Comparison of ENCODE assay signal across 12 cellular contexts in genomic region chr15:55250951-55251350, GRCh38. TPM values are rescaled to one million over a fixed set of nuclear protein-coding genes. Genes with fewer than 3 reads are reported as not detected.
DNase-seq lines count a peak whose midpoint lies in the region; ATAC-seq and TF ChIP-seq lines count a peak whose summit lies in the region.
"Had no signal": no experiment of that assay in that cellular context is flagged by ENCODE, and none has a peak within 500 bp of the region (broad histone marks: within the 10 kb centered on the region; RNA-seq: fewer than 3 reads in every experiment).

No MANE protein-coding gene starts in this region.

- no peak for TF ChIP-seq POLR2A in upper lobe of left lung (IDR thresholded peaks at IDR 0.05)

- ATAC-seq in upper lobe of left lung (ENCODE audit: low FRiP score in 2 of 2) = peak in 1 of 2 donors; percentile 7

- H3K9me3 Mint-ChIP-seq in activated naive CD4-positive, alpha-beta T cell treated with anti-CD3 and anti-CD28 coated beads, Interleukin-2, amount 10 ng/mL, durations not matched to agents 7 days and 5 days = no peaks in the 10 kb centered on the region
- no peaks in the 10 kb centered on the region for H3K9me3 Mint-ChIP-seq in immature natural killer cell
- H3K9me3 Mint-ChIP-seq: activated naive CD4-positive, alpha-beta T cell treated with anti-CD3 and anti-CD28 coated beads, Interleukin-2, amount 50 U/mL, for 24 hours had no signal

- peak overlapping the region; percentile 75 for H3K27ac Mint-ChIP-seq in activated naive CD4-positive, alpha-beta T cell treated with anti-CD3 and anti-CD28 coated beads, Interleukin-2, amount 10 ng/mL, durations not matched to agents 7 days and 5 days
- peak overlapping the region; percentile 44 to 83 (median 78) for H3K27ac Mint-ChIP-seq in immature natural killer cell

- no peak for TF ChIP-seq CTCF in upper lobe of left lung (IDR thresholded peaks at IDR 0.05)

- H3K27ac ChIP-seq in upper lobe of left lung = peak overlapping the region; percentile 71 to 81 (median 74)
- H3K27ac ChIP-seq: VCaP had no signal

- H3K27me3 ChIP-seq in upper lobe of left lung = no peaks in the 10 kb centered on the region

- no peak overlapping the region for H3K4me3 Mint-ChIP-seq in activated naive CD4-positive, alpha-beta T cell treated with anti-CD3 and anti-CD28 coated beads, Interleukin-2, amount 10 ng/mL, durations not matched to agents 7 days and 5 days
- H3K4me3 Mint-ChIP-seq in immature natural killer cell = peak overlapping the region; percentile 4 to 57 (median 36)
- H3K4me3 Mint-ChIP-seq: activated naive CD4-positive, alpha-beta T cell treated with anti-CD3 and anti-CD28 coated beads, Interleukin-2, amount 50 U/mL, for 24 hours had no signal

- 51 to 52% methylated on average over 4 of the region's 4 CpGs for WGBS in upper lobe of left lung, 2 donors

- H3K27me3 Mint-ChIP-seq in activated naive CD4-positive, alpha-beta T cell treated with anti-CD3 and anti-CD28 coated beads, Interleukin-2, amount 10 ng/mL, durations not matched to agents 7 days and 5 days = no peaks in the 10 kb centered on the region
- H3K27me3 Mint-ChIP-seq in immature natural killer cell (ENCODE audit: low read depth in 3 of 3) = peaks cover 0 to 3% (median 3%) of the 10 kb centered on the region in 3 donors
- H3K27me3 Mint-ChIP-seq: activated naive CD4-positive, alpha-beta T cell treated with anti-CD3 and anti-CD28 coated beads, Interleukin-2, amount 50 U/mL, for 24 hours had no signal

- CTCF ChIA-PET in activated naive CD4-positive, alpha-beta T cell treated with anti-CD3 and anti-CD28 coated beads, Interleukin-2, amount 10 ng/mL, durations not matched to agents 7 days and 5 days (lab: Charles Lee) = interaction anchor here (0.6 to 1.8 kb wide), 4 partner anchors 10 to 33 kb away, joined by 3 to 4 read pairs (median 4); no protein-coding TSS in a partner anchor

- no peaks in the 10 kb centered on the region for H3K36me3 ChIP-seq in upper lobe of left lung

- peaks cover 37% of the 10 kb centered on the region for H3K36me3 Mint-ChIP-seq in activated naive CD4-positive, alpha-beta T cell treated with anti-CD3 and anti-CD28 coated beads, Interleukin-2, amount 10 ng/mL, durations not matched to agents 7 days and 5 days
- peaks cover 0 to 9% (median 3%) of the 10 kb centered on the region in 3 donors for H3K36me3 Mint-ChIP-seq in immature natural killer cell

- DNase-seq in activated naive CD4-positive, alpha-beta T cell treated with anti-CD3 and anti-CD28 coated beads, Interleukin-2, amount 10 ng/mL, durations not matched to agents 7 days and 5 days = no peak
- no peak for DNase-seq in activated naive CD4-positive, alpha-beta T cell (lab: John Stamatoyannopoulos, UW)
- DNase-seq in SKM-1 (lab: John Stamatoyannopoulos, UW; ENCODE audit: unreplicated experiment) (peak; percentile 45), immature natural killer cell (no peak), upper lobe of left lung (no peak), kidney glomerular epithelial cell (lab: John Stamatoyannopoulos, UW) (no peak), NCI-H524 (lab: John Stamatoyannopoulos, UW) (no peak), NCI-H146 (lab: John Stamatoyannopoulos, UW) (no peak)
- DNase-seq: dermis blood vessel endothelial cell, NCI-H2171 treated with DMSO at 0.1 percent for 48 hours had no signal

- no peak for TF ChIP-seq EP300 in upper lobe of left lung (IDR thresholded peaks at IDR 0.05)

- no peaks in the 10 kb centered on the region for H3K9me3 ChIP-seq in upper lobe of left lung

- peaks cover 70 to 85% (median 79%) of the 10 kb centered on the region in 4 donors for H3K4me1 ChIP-seq in upper lobe of left lung

- H3K4me1 Mint-ChIP-seq in activated naive CD4-positive, alpha-beta T cell treated with anti-CD3 and anti-CD28 coated beads, Interleukin-2, amount 10 ng/mL, durations not matched to agents 7 days and 5 days = peaks cover 67% of the 10 kb centered on the region
- peaks cover 79 to 88% of the 10 kb centered on the region in 2 donors for H3K4me1 Mint-ChIP-seq in immature natural killer cell

- H3K4me3 ChIP-seq in upper lobe of left lung = no peak overlapping the region

RNA-seq across cellular contexts. Expression of gene RAB27A, which starts 38.7 kb away (rescaled TPM):
- polyA plus RNA-seq in immature natural killer cell = 100 to 1,000 TPM in 2 of 3 donors, 10 to 100 TPM in 1; 99.6 to 157 (median 150) TPM
- 10 to 100 TPM; 24.1 to 97.8 (median 62.5) TPM for total RNA-seq in upper lobe of left lung

RNA-seq across cellular contexts. Expression of gene RSL24D1, which starts 54.2 kb away (rescaled TPM):
- polyA plus RNA-seq in immature natural killer cell = 100 to 1,000 TPM in 2 of 3 donors, 10 to 100 TPM in 1; 76.2 to 123 (median 105) TPM
- 10 to 100 TPM; 20.5 to 84.3 (median 50.9) TPM for total RNA-seq in upper lobe of left lung
